Comparison of ENCODE assay signal across 11 cellular contexts in the genomic region with DNA sequence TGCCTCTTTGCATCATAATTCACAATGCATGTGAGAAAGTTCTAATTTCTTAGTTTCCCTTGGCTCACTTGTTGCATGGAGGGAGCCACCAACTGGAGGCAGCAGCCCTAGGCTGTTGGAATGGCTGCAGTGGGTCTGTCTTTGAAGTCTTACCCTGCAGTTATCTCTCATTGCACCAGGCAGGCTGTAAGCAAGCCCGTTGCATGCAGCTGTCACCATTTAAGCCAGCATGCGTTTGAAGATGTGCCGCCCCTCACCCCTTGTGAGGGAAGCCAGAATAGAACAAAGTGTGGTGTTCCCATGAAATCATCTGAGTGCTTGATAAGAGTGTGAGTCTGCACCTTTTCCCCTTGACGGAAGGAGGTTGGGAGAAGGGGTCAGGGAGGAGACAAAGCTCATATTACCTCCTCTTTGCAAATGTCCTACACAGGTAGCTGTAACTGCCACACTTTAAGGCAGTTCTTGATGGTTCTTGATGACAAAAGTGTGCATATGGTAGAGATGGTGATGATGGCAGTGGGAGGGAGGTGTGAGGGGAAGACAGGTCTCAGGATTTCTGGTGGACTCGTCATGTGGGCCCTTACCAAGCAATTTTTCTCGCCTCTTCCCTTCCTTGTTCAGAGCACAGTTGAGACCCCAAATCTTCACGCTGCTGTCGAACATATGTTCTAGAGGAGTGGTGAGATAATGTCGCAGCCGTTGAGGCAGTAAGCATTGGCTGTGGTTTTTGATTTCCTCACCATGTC.
DNase-seq lines count a peak whose midpoint lies in the region; ATAC-seq and TF ChIP-seq lines count a peak whose summit lies in the region.
"Had no signal": no experiment of that assay in that cellular context is flagged by ENCODE, and none has a peak within 500 bp of the region (broad histone marks: within the 10 kb centered on the region; RNA-seq: fewer than 3 reads in every experiment).

No MANE protein-coding gene starts in this region.

- no peak overlapping the region for H3K4me3 ChIP-seq in thyroid gland (replicated peaks in 1 of 3)
- H3K4me3 ChIP-seq: Peyer's patch, prostate gland, vagina had no signal

- H3K4me3 Mint-ChIP-seq in activated naive CD8-positive, alpha-beta T cell treated with anti-CD3 and anti-CD28 coated beads, Interleukin-2, amount 10 ng/mL, durations not matched to agents 7 days and 5 days: peak overlapping the region; percentile 60
- no peak overlapping the region for H3K4me3 Mint-ChIP-seq in activated naive CD8-positive, alpha-beta T cell treated with anti-CD3 and anti-CD28 coated beads for 36 hours
- H3K4me3 Mint-ChIP-seq in T-helper 17 cell: peak overlapping the region; percentile 71

- H3K27me3 ChIP-seq in thyroid gland: no peaks in the 10 kb centered on the region
- H3K27me3 ChIP-seq: Peyer's patch, vagina had no signal

- peaks cover 13% of the 10 kb centered on the region for H3K27me3 Mint-ChIP-seq in activated naive CD8-positive, alpha-beta T cell treated with anti-CD3 and anti-CD28 coated beads, Interleukin-2, amount 10 ng/mL, durations not matched to agents 7 days and 5 days
- no peaks in the 10 kb centered on the region for H3K27me3 Mint-ChIP-seq in activated naive CD8-positive, alpha-beta T cell treated with anti-CD3 and anti-CD28 coated beads for 36 hours
- no peaks in the 10 kb centered on the region for H3K27me3 Mint-ChIP-seq in T-helper 17 cell

- H3K36me3 Mint-ChIP-seq in activated naive CD8-positive, alpha-beta T cell treated with anti-CD3 and anti-CD28 coated beads, Interleukin-2, amount 10 ng/mL, durations not matched to agents 7 days and 5 days: no peaks in the 10 kb centered on the region
- no peaks in the 10 kb centered on the region for H3K36me3 Mint-ChIP-seq in activated naive CD8-positive, alpha-beta T cell treated with anti-CD3 and anti-CD28 coated beads for 36 hours
- no peaks in the 10 kb centered on the region for H3K36me3 Mint-ChIP-seq in T-helper 17 cell (ENCODE audit: low read depth)

- TF ChIP-seq POLR2A in thyroid gland (IDR thresholded peaks at IDR 0.05): no peak

- no peaks in the 10 kb centered on the region for H3K9me3 ChIP-seq in T-helper 17 cell (ENCODE audit: control insufficient read depth, low read length, poor library complexity, severe bottlenecking)
- H3K9me3 ChIP-seq in thyroid gland: no peaks in the 10 kb centered on the region
- H3K9me3 ChIP-seq: Peyer's patch, prostate gland, vagina had no signal

- peaks cover 51% of the 10 kb centered on the region for H3K4me1 Mint-ChIP-seq in activated naive CD8-positive, alpha-beta T cell treated with anti-CD3 and anti-CD28 coated beads, Interleukin-2, amount 10 ng/mL, durations not matched to agents 7 days and 5 days
- peaks cover 65% of the 10 kb centered on the region for H3K4me1 Mint-ChIP-seq in activated naive CD8-positive, alpha-beta T cell treated with anti-CD3 and anti-CD28 coated beads for 36 hours
- peaks cover 46% of the 10 kb centered on the region for H3K4me1 Mint-ChIP-seq in T-helper 17 cell

- WGBS in thyroid gland, 2 donors: 85 to 86% methylated on average over 10 of the region's 10 CpGs

- intact Hi-C loops in thyroid gland (cut with DNase I): no loop called here

- POLR2A ChIA-PET in activated naive CD8-positive, alpha-beta T cell treated with anti-CD3 and anti-CD28 coated beads, Interleukin-2, amount 10 ng/mL, durations not matched to agents 7 days and 5 days (lab: Charles Lee): interaction anchor here (0.6 to 1.5 kb wide), 5 partner anchors 10 to 237 kb away, joined by 3 to 7 read pairs (median 4); a partner anchor contains a TSS

- no peak for TF ChIP-seq CTCF in thyroid gland (IDR thresholded peaks at IDR 0.05)

- peak; percentile 11 for ATAC-seq in activated naive CD8-positive, alpha-beta T cell treated with anti-CD3 and anti-CD28 coated beads, Interleukin-2, amount 10 ng/mL, durations not matched to agents 7 days and 5 days (ENCODE audit: low read depth)
- no peak for ATAC-seq in T-helper 17 cell
- no peak for ATAC-seq in HG03342 (IDR thresholded peaks at IDR 0.05; ENCODE audit: unreplicated experiment)

- H3K9me3 Mint-ChIP-seq in activated naive CD8-positive, alpha-beta T cell treated with anti-CD3 and anti-CD28 coated beads, Interleukin-2, amount 10 ng/mL, durations not matched to agents 7 days and 5 days: no peaks in the 10 kb centered on the region
- no peaks in the 10 kb centered on the region for H3K9me3 Mint-ChIP-seq in activated naive CD8-positive, alpha-beta T cell treated with anti-CD3 and anti-CD28 coated beads for 36 hours

- peak overlapping the region; percentile 83 for H3K27ac Mint-ChIP-seq in activated naive CD8-positive, alpha-beta T cell treated with anti-CD3 and anti-CD28 coated beads, Interleukin-2, amount 10 ng/mL, durations not matched to agents 7 days and 5 days
- no peak overlapping the region for H3K27ac Mint-ChIP-seq in activated naive CD8-positive, alpha-beta T cell treated with anti-CD3 and anti-CD28 coated beads for 36 hours
- no peak overlapping the region for H3K27ac Mint-ChIP-seq in T-helper 17 cell

- H3K4me1 ChIP-seq in thyroid gland: peaks cover 0 to 8% of the 10 kb centered on the region in 2 donors
- H3K4me1 ChIP-seq: Peyer's patch, vagina had no signal

- H3K36me3 ChIP-seq in thyroid gland: no peaks in the 10 kb centered on the region
- H3K36me3 ChIP-seq: Peyer's patch, prostate gland, vagina had no signal

- DNase-seq in activated naive CD8-positive, alpha-beta T cell treated with anti-CD3 and anti-CD28 coated beads, Interleukin-2, amount 10 ng/mL, durations not matched to agents 7 days and 5 days: no peak
- DNase-seq in activated naive CD8-positive, alpha-beta T cell treated with anti-CD3 and anti-CD28 coated beads for 36 hours: no peak
- DNase-seq in T-helper 17 cell: no peak
- peak; percentile 13 for DNase-seq in inferior parietal cortex (ENCODE audit: extremely low spot score)
- DNase-seq in DMS153 treated with DMSO at 0.1 percent for 48 hours (lab: John Stamatoyannopoulos, UW; ENCODE audit: unreplicated experiment): no peak
- DNase-seq in HPDE6-E6E7 (ENCODE audit: extremely low spot score): no peak
- DNase-seq in thyroid gland: no peak

- H3K27ac ChIP-seq in thyroid gland: no peak overlapping the region
- H3K27ac ChIP-seq: Peyer's patch, prostate gland, vagina had no signal
